In genomic region chr5:72598461-72599433, GRCh38 we compare ENCODE assay signal across 11 cellular contexts.
DNase-seq lines count a peak whose midpoint lies in the region; TF ChIP-seq lines count a peak whose summit lies in the region.
"Had no signal": no experiment of that assay in that cellular context is flagged by ENCODE, and none has a peak within 500 bp of the region (broad histone marks: within the 10 kb centered on the region; RNA-seq: fewer than 3 reads in every experiment).

No MANE protein-coding gene starts in this region.

- H3K27me3 Mint-ChIP-seq in nephron (ENCODE audit: low read depth) (no peaks in the 10 kb centered on the region), immature natural killer cell (ENCODE audit: low read depth in 3 of 3) (peaks cover 1 to 3% (median 2%) of the 10 kb centered on the region in 3 donors)
- H3K27me3 Mint-ChIP-seq: dendritic cell treated with granulocyte-macrophage colony-stimulating factor and Interleukin-4, amounts not matched to agents 40 ng/mL and 50 ng/mL, for 4 days had no signal

- peaks cover 9% of the 10 kb centered on the region for H3K9me3 Mint-ChIP-seq in nephron
- H3K9me3 Mint-ChIP-seq in immature natural killer cell, result no peaks in the 10 kb centered on the region
- H3K9me3 Mint-ChIP-seq: dendritic cell treated with granulocyte-macrophage colony-stimulating factor and Interleukin-4, amounts not matched to agents 40 ng/mL and 50 ng/mL, for 4 days had no signal

- no peak overlapping the region for H3K4me3 ChIP-seq in MG63

- H3K27me3 ChIP-seq in MG63, result no peaks in the 10 kb centered on the region

- H3K4me1 Mint-ChIP-seq in nephron (peaks cover 30% of the 10 kb centered on the region), immature natural killer cell (peaks cover 0 to 3% of the 10 kb centered on the region in 2 donors)

- no peak for TF ChIP-seq CTCF in nephron (IDR thresholded peaks at IDR 0.05; ENCODE audit: unreplicated experiment in 3 of 3)

- peaks cover 7% of the 10 kb centered on the region; the same call in 1 of the 2 replicates for H3K9me3 ChIP-seq in MG63

- H3K36me3 ChIP-seq in MG63, result no peaks in the 10 kb centered on the region

- DNase-seq in CMK (ENCODE audit: low read depth), result peak; percentile 21
- peak; percentile 71 to 94 for DNase-seq in NOMO-1 (lab: John Stamatoyannopoulos, UW; ENCODE audit: unreplicated experiment in 2 of 2)
- DNase-seq in dermis blood vessel endothelial cell, result peak; percentile 49
- DNase-seq in DMS153 treated with DMSO at 0.1 percent for 48 hours (lab: John Stamatoyannopoulos, UW; ENCODE audit: unreplicated experiment), result no peak
- no peak for DNase-seq in MG63
- DNase-seq in activated gamma-delta T cell (lab: John Stamatoyannopoulos, UW), result no peak
- DNase-seq in immature natural killer cell, result no peak
- DNase-seq: activated CD4-positive, alpha-beta T cell treated with anti-CD3 and anti-CD28 coated beads for 1 hour; DND-41 had no signal

- H3K4me3 Mint-ChIP-seq in nephron (no peak overlapping the region), immature natural killer cell (no peak overlapping the region)
- H3K4me3 Mint-ChIP-seq: dendritic cell treated with granulocyte-macrophage colony-stimulating factor and Interleukin-4, amounts not matched to agents 40 ng/mL and 50 ng/mL, for 4 days had no signal

- H3K27ac Mint-ChIP-seq in nephron (peak overlapping the region; percentile 71 to 86 (median 84)), immature natural killer cell (no peak overlapping the region)
- H3K27ac Mint-ChIP-seq: dendritic cell treated with granulocyte-macrophage colony-stimulating factor and Interleukin-4, amounts not matched to agents 40 ng/mL and 50 ng/mL, for 4 days had no signal

- H3K36me3 Mint-ChIP-seq in nephron (ENCODE audit: low read depth), result no peaks in the 10 kb centered on the region
- H3K36me3 Mint-ChIP-seq in immature natural killer cell, result no peaks in the 10 kb centered on the region

Comparison
In these comparisons a context has a peak if more than half of its experiments do, and no peak if none do; other contexts are left out.
1. DNase-seq: peak in CMK (single experiment), NOMO-1 (2 of 2) and dermis blood vessel endothelial cell (single experiment); none in DMS153 treated with DMSO at 0.1 percent for 48 hours (single experiment), MG63 (single experiment), activated gamma-delta T cell (single experiment) and immature natural killer cell (0 of 3).
2. H3K27ac Mint-ChIP-seq: peak in nephron (3 of 3); none in immature natural killer cell (0 of 6).